28 cellular contexts compared by ENCODE assay signal in genomic region chr1:59443355-59443754, GRCh38.
DNase-seq lines count a peak whose midpoint lies in the region; ATAC-seq and TF ChIP-seq lines count a peak whose summit lies in the region.
"Had no signal": no experiment of that assay in that cellular context is flagged by ENCODE, and none has a peak within 500 bp of the region (broad histone marks: within the 10 kb centered on the region; RNA-seq: fewer than 3 reads in every experiment).

No MANE protein-coding gene starts in this region.

- H3K27ac ChIP-seq in tibial artery = peak overlapping the region in 1 of 2 donors; percentile 3
- H3K27ac ChIP-seq: colonic mucosa, left lung, RWPE1, SK-N-MC, transverse colon had no signal

- no peak for TF ChIP-seq POLR2A in erythroblast (IDR thresholded peaks at IDR 0.05; ENCODE audit: low read length)

- no peak for ATAC-seq in natural killer cell
- ATAC-seq: effector memory CD8-positive, alpha-beta T cell; esophagus mucosa; GM12878; left lung; T-helper 17 cell had no signal

- TF ChIP-seq CTCF in natural killer cell (IDR thresholded peaks at IDR 0.05) (no peak), tibial artery (IDR thresholded peaks at IDR 0.05) (no peak)

- H3K27me3 ChIP-seq in MG63 = no peaks in the 10 kb centered on the region
- no peaks in the 10 kb centered on the region for H3K27me3 ChIP-seq in adipocyte (replicated peaks; ENCODE audit: control insufficient read depth, insufficient read depth, low read length)
- H3K27me3 ChIP-seq in tibial artery = no peaks in the 10 kb centered on the region
- H3K27me3 ChIP-seq: colonic mucosa, left lung, transverse colon had no signal

- DNase-seq in MG63 = peak; percentile 35
- DNase-seq in adipocyte (ENCODE audit: low read depth) = peak; percentile 26
- peak; percentile 3 to 35 for DNase-seq in erythroblast (lab: John Stamatoyannopoulos, UW)
- no peak for DNase-seq in natural killer cell
- no peak for DNase-seq in head of caudate nucleus
- no peak for DNase-seq in T1000 (lab: John Stamatoyannopoulos, UW)
- DNase-seq in tibial artery = no peak
- DNase-seq: activated CD4-positive, alpha-beta T cell treated with anti-CD3 and anti-CD28 coated beads for 4 hours; activated effector memory CD4-positive, alpha-beta T cell treated with Interleukin-2 at 50 U/mL for 16 hours; activated naive CD8-positive, alpha-beta T cell treated with anti-CD3 and anti-CD28 coated beads, Interleukin-2, amount 10 ng/mL, durations not matched to agents 7 days and 5 days; colonic mucosa; effector memory CD8-positive, alpha-beta T cell; foreskin melanocyte; hippocampal formation; immature natural killer cell; left lung; mesendoderm; MM.1S; NCI-H1436; NCI-H2081 treated with DMSO at 0.1 percent for 48 hours; stimulated activated CD4-positive, alpha-beta T cell treated with anti-CD3 and anti-CD28 coated beads, Interleukin-2, amount 100 ng/mL, for 24 hours; T-helper 17 cell; transverse colon had no signal

- H3K9me3 ChIP-seq in MG63 (no peaks in the 10 kb centered on the region), adipocyte (ENCODE audit: control insufficient read depth, low read length) (no peaks in the 10 kb centered on the region), tibial artery (no peaks in the 10 kb centered on the region)
- H3K9me3 ChIP-seq: colonic mucosa, HAP-1, left lung, transverse colon had no signal

- intact Hi-C loops in natural killer cell (cut with micrococcal nuclease) (no loop called here), head of caudate nucleus (cut with DNase I) (no loop called here), tibial artery (cut with DNase I; ENCODE audit: low total_unique reads) (no loop called here)

- H3K9me3 Mint-ChIP-seq in natural killer cell = no peaks in the 10 kb centered on the region
- H3K9me3 Mint-ChIP-seq: effector memory CD8-positive, alpha-beta T cell; immature natural killer cell had no signal

- peaks cover 0 to 6% of the 10 kb centered on the region in 2 donors for H3K4me1 Mint-ChIP-seq in natural killer cell
- H3K4me1 Mint-ChIP-seq: activated naive CD8-positive, alpha-beta T cell treated with anti-CD3 and anti-CD28 coated beads, Interleukin-2, amount 10 ng/mL, durations not matched to agents 7 days and 5 days; immature natural killer cell had no signal

- no peaks in the 10 kb centered on the region for H3K36me3 ChIP-seq in MG63
- no peaks in the 10 kb centered on the region for H3K36me3 ChIP-seq in adipocyte (ENCODE audit: control insufficient read depth, insufficient read depth, low read length, severe bottlenecking)
- no peaks in the 10 kb centered on the region for H3K36me3 ChIP-seq in tibial artery
- H3K36me3 ChIP-seq: colonic mucosa, HAP-1, left lung, transverse colon had no signal

- H3K4me3 Mint-ChIP-seq in natural killer cell = no peak overlapping the region
- H3K4me3 Mint-ChIP-seq: activated naive CD8-positive, alpha-beta T cell treated with anti-CD3 and anti-CD28 coated beads, Interleukin-2, amount 10 ng/mL, durations not matched to agents 7 days and 5 days; effector memory CD8-positive, alpha-beta T cell; immature natural killer cell; T-helper 17 cell had no signal

- no peak overlapping the region for H3K9ac ChIP-seq in adipocyte (ENCODE audit: low read length)

- H3K4me1 ChIP-seq in adipocyte (ENCODE audit: control insufficient read depth, insufficient read depth, low read length) (peaks cover 33% of the 10 kb centered on the region), tibial artery (peaks cover 0 to 46% (median 24%) of the 10 kb centered on the region in 4 donors)
- H3K4me1 ChIP-seq: colonic mucosa had no signal

- H3K4me3 ChIP-seq in MG63 = no peak overlapping the region
- no peak overlapping the region for H3K4me3 ChIP-seq in adipocyte (ENCODE audit: low read length)
- no peak overlapping the region for H3K4me3 ChIP-seq in tibial artery
- H3K4me3 ChIP-seq: colonic mucosa, GM12878, HAP-1, left lung, SK-N-MC, transverse colon had no signal

- H3K27me3 Mint-ChIP-seq in natural killer cell (ENCODE audit: low read depth in 2 of 2) = no peaks in the 10 kb centered on the region
- H3K27me3 Mint-ChIP-seq: activated naive CD8-positive, alpha-beta T cell treated with anti-CD3 and anti-CD28 coated beads, Interleukin-2, amount 10 ng/mL, durations not matched to agents 7 days and 5 days; effector memory CD8-positive, alpha-beta T cell; T-helper 17 cell had no signal

- H3K36me3 Mint-ChIP-seq in natural killer cell = no peaks in the 10 kb centered on the region

- H3K27ac Mint-ChIP-seq in natural killer cell = no peak overlapping the region
- H3K27ac Mint-ChIP-seq: activated naive CD8-positive, alpha-beta T cell treated with anti-CD3 and anti-CD28 coated beads, Interleukin-2, amount 10 ng/mL, durations not matched to agents 7 days and 5 days; effector memory CD8-positive, alpha-beta T cell; immature natural killer cell; T-helper 17 cell had no signal

Comparison
In these comparisons a context has a peak if more than half of its experiments do, and no peak if none do; other contexts are left out.
1. DNase-seq: peak in MG63 (single experiment), adipocyte (single experiment) and erythroblast (2 of 2); none in natural killer cell (single experiment), head of caudate nucleus (0 of 42), T1000 (single experiment) and tibial artery (0 of 2).